16 cellular contexts compared by ENCODE assay signal in genomic region chr6:3844097-3844463, GRCh38. TPM values are rescaled to one million over a fixed set of nuclear protein-coding genes. Genes with fewer than 3 reads are reported as not detected.
A peak's percentile ranks its signal among the peaks of the same experiment; 100 is the strongest.
DNase-seq lines count a peak whose midpoint lies in the region; ATAC-seq, FAIRE-seq and TF ChIP-seq lines count a peak whose summit lies in the region.
"Had no signal": no experiment of that assay in that cellular context is flagged by ENCODE, and none has a peak within 500 bp of the region (broad histone marks: within the 10 kb centered on the region; RNA-seq: fewer than 3 reads in every experiment).

No MANE protein-coding gene starts in this region.

- CTCF ChIA-PET in MCF 10A (lab: Yijun Ruan, JAX) (no interaction called here), mammary epithelial cell (lab: Charles Lee; ENCODE audit: low non-redundant PET) (no interaction called here)

- in situ Hi-C loops in mammary epithelial cell (cut with MboI; ENCODE audit: low sequenced_read_pairs in 2 of 2) = no loop called here

- peaks cover 46% of the 10 kb centered on the region for H3K4me1 Mint-ChIP-seq in MCF 10A (ENCODE audit: insufficient read depth, unreplicated experiment)

- no peaks in the 10 kb centered on the region for H3K27me3 ChIP-seq in breast epithelium
- H3K27me3 ChIP-seq in mammary epithelial cell (ENCODE audit: insufficient read depth, low read length) = no peaks in the 10 kb centered on the region
- H3K27me3 ChIP-seq in keratinocyte (ENCODE audit: control insufficient read depth, extremely low read depth, insufficient read depth, low read length) = no peaks in the 10 kb centered on the region

- dilution Hi-C loops in mammary epithelial cell (cut with HindIII; ENCODE audit: low sequenced_read_pairs) (loop anchor here (5.0 kb wide), 1 partner anchor 52 kb away; no protein-coding TSS in a partner anchor), keratinocyte (cut with MboI; ENCODE audit: extremely low pct_ligation_motif_present, low sequenced_read_pairs) (no loop called here)

- H3K27me3 Mint-ChIP-seq in MCF 10A (ENCODE audit: insufficient read depth, unreplicated experiment) = no peaks in the 10 kb centered on the region
- H3K27me3 Mint-ChIP-seq: central memory CD8-positive, alpha-beta T cell had no signal

- no peak for TF ChIP-seq POLR2A in breast epithelium (IDR thresholded peaks at IDR 0.05)

- H3K4me1 ChIP-seq in breast epithelium (peaks cover 0 to 2% of the 10 kb centered on the region in 2 donors), mammary epithelial cell (ENCODE audit: insufficient read depth, low read length) (peaks cover 33% of the 10 kb centered on the region), keratinocyte (ENCODE audit: control insufficient read depth, extremely low read depth, insufficient read depth, low read length) (peaks cover 41% of the 10 kb centered on the region)

- H3K79me2 ChIP-seq in mammary epithelial cell (ENCODE audit: insufficient read depth, low read length) (no peaks in the 10 kb centered on the region), keratinocyte (ENCODE audit: control insufficient read depth, insufficient read depth, low read length) (no peaks in the 10 kb centered on the region)

- no peak for FAIRE-seq in keratinocyte (lab: Jason Lieb, UNC)

- BruUV-seq in MCF 10A (replicated peaks; lab: Mats Ljungman, UMichigan) = no TSS peak
- BruUV-seq in mammary epithelial cell (replicated peaks; lab: Mats Ljungman, UMichigan) = no TSS peak

- no peak for TF ChIP-seq CTCF in MCF 10A (IDR thresholded peaks at IDR 0.05; ENCODE audit: unreplicated experiment)
- TF ChIP-seq CTCF in breast epithelium (IDR thresholded peaks at IDR 0.05) = no peak
- no peak for TF ChIP-seq CTCF in mammary epithelial cell (conservative IDR thresholded peaks at IDR 0.05 in 1 of 2, IDR thresholded peaks at IDR 0.05 in 1 of 2; ENCODE audit: extremely low read depth in 1 of 2, insufficient read depth in 1 of 2, low read depth in 1 of 2, low read length in 2 of 2)
- no peak for TF ChIP-seq CTCF in keratinocyte (optimal IDR thresholded peaks at IDR 0.05 in 1 of 3, IDR thresholded peaks at IDR 0.05 in 1 of 3, conservative IDR thresholded peaks at IDR 0.05 in 1 of 3; ENCODE audit: extremely low read depth in 1 of 3, insufficient read depth in 2 of 3, low read length in 3 of 3)

- POLR2A ChIA-PET in MCF 10A (lab: Yijun Ruan, JAX) = no interaction called here

- no peaks in the 10 kb centered on the region for H3K9me3 Mint-ChIP-seq in MCF 10A (ENCODE audit: unreplicated experiment)
- H3K9me3 Mint-ChIP-seq: central memory CD8-positive, alpha-beta T cell had no signal

- H3K27ac Mint-ChIP-seq in MCF 10A (ENCODE audit: low read depth, unreplicated experiment) = peak overlapping the region; percentile 49

- no peaks in the 10 kb centered on the region for H3K9me1 ChIP-seq in keratinocyte (ENCODE audit: control insufficient read depth, extremely low read depth, insufficient read depth, low read length)

- DNase-seq in MCF 10A (ENCODE audit: unreplicated experiment) (no peak), breast epithelium (ENCODE audit: low spot score in 2 of 2) (no peak), mammary epithelial cell (no peak), keratinocyte (ENCODE audit: low read depth, low spot score) (no peak), UCSD-AML1 (lab: John Stamatoyannopoulos, UW; ENCODE audit: unreplicated experiment) (no peak), activated gamma-delta T cell (lab: John Stamatoyannopoulos, UW) (no peak), mucosa of gallbladder (ENCODE audit: low spot score) (no peak)
- DNase-seq: activated gamma-delta T cell treated with Interleukin-2 at 50 U/mL for 16 hours; GDM1; hypothalamus; SIG-M5; stimulated activated CD4-positive, alpha-beta T cell treated with anti-CD3 and anti-CD28 coated beads, Interleukin-15, amount 100 ng/mL, for 24 hours had no signal

- H3K27ac ChIP-seq in breast epithelium (no peak overlapping the region), mammary epithelial cell (ENCODE audit: insufficient read depth, low read depth, low read length) (peak overlapping the region; percentile 22), keratinocyte (ENCODE audit: control insufficient read depth, insufficient read depth, low read length) (no peak overlapping the region)
- H3K27ac ChIP-seq: 22Rv1 had no signal

- peak overlapping the region; percentile 31 for H2AFZ ChIP-seq in mammary epithelial cell (ENCODE audit: low read depth, low read length)
- no peak overlapping the region for H2AFZ ChIP-seq in keratinocyte (ENCODE audit: control insufficient read depth, low read length)

- H3K36me3 Mint-ChIP-seq in MCF 10A (ENCODE audit: insufficient read depth, unreplicated experiment) = no peaks in the 10 kb centered on the region

- H3K9ac ChIP-seq in mammary epithelial cell (ENCODE audit: insufficient read depth, low read length) (no peak overlapping the region), keratinocyte (ENCODE audit: control insufficient read depth, extremely low read depth, insufficient read depth, low read length) (no peak overlapping the region)

- H4K20me1 ChIP-seq in mammary epithelial cell (ENCODE audit: insufficient read depth, low read length) (no peaks in the 10 kb centered on the region), keratinocyte (ENCODE audit: control insufficient read depth, extremely low read depth, insufficient read depth, low read length) (no peaks in the 10 kb centered on the region)

- WGBS in mammary epithelial cell (ENCODE audit: low coverage, missing lambda C conversion rate) = 76% methylated on average over 5 of the region's 5 CpGs

- intact Hi-C loops in MCF 10A (cut with micrococcal nuclease) = no loop called here
- intact Hi-C loops in breast epithelium (cut with DNase I; ENCODE audit: low total_unique reads) = no loop called here
- intact Hi-C loops in mammary epithelial cell (cut with micrococcal nuclease) = no loop called here

- no peak overlapping the region for H3K4me3 ChIP-seq in breast epithelium
- H3K4me3 ChIP-seq in mammary epithelial cell (replicated peaks in 1 of 3; ENCODE audit: insufficient read depth in 1 of 3, low read depth in 2 of 3, low read length in 3 of 3) = no peak overlapping the region
- no peak overlapping the region for H3K4me3 ChIP-seq in keratinocyte (ENCODE audit: control insufficient read depth in 2 of 3, extremely low read depth in 1 of 3, insufficient read depth in 2 of 3, low read depth in 1 of 3, low read length in 3 of 3)

- H3K9me3 ChIP-seq in breast epithelium (no peaks in the 10 kb centered on the region), mammary epithelial cell (replicated peaks; ENCODE audit: insufficient read depth, low read length) (no peaks in the 10 kb centered on the region), keratinocyte (ENCODE audit: control insufficient read depth, low read depth, low read length) (no peaks in the 10 kb centered on the region)

- no peak overlapping the region for H3K4me3 Mint-ChIP-seq in MCF 10A (ENCODE audit: unreplicated experiment)
- H3K4me3 Mint-ChIP-seq: central memory CD8-positive, alpha-beta T cell had no signal

- no peaks in the 10 kb centered on the region for H3K36me3 ChIP-seq in breast epithelium
- no peaks in the 10 kb centered on the region for H3K36me3 ChIP-seq in mammary epithelial cell (ENCODE audit: insufficient read depth, low read length)
- H3K36me3 ChIP-seq in keratinocyte (ENCODE audit: control insufficient read depth in 2 of 2, extremely low read depth in 1 of 2, insufficient read depth in 2 of 2, low read length in 2 of 2) = no peaks in the 10 kb centered on the region

- ATAC-seq in GM21526 (IDR thresholded peaks at IDR 0.05; ENCODE audit: low FRiP score, unreplicated experiment) = no peak
- ATAC-seq: left lobe of liver had no signal

- H3K4me2 ChIP-seq in mammary epithelial cell (ENCODE audit: insufficient read depth, low read depth, low read length) (peak overlapping the region; percentile 10), keratinocyte (ENCODE audit: control insufficient read depth, extremely low read depth, insufficient read depth, low read depth, low read length) (peak overlapping the region; percentile 22)

RNA-seq across cellular contexts. Expression of gene FAM50B, which starts 5.1 kb away (rescaled TPM):
- 4.0 and 4.3 TPM in 2 replicates for total RNA-seq in MCF 10A (2022)
- total RNA-seq in breast epithelium = 10 to 100 TPM in 1 of 3 donors, 1 to 10 TPM in 2; 8.8 to 17.0 (median 9.3) TPM
- 1 to 10 TPM; 4.4 to 7.3 TPM for total RNA-seq in mammary epithelial cell
- polyA plus RNA-seq in mammary epithelial cell = 6.6 TPM
- polyA minus RNA-seq in mammary epithelial cell = 0.52 TPM
- polyA plus RNA-seq in keratinocyte = 3.8 to 4.0 TPM (median 3.9 TPM) in 3 replicates
- 0.80 TPM for polyA plus RNA-seq in keratinocyte (2011; ENCODE audit: low read depth)
- 2.9 and 4.1 TPM in 2 replicates for polyA plus RNA-seq in keratinocyte (2011; cell fraction: cytosol; rRNA removed)
- polyA plus RNA-seq in keratinocyte (2011; cell fraction: nucleus; rRNA removed) = 3.7 and 3.8 TPM in 2 replicates
- 2.8 and 5.9 TPM in 2 replicates for polyA plus RNA-seq in keratinocyte (2012; ENCODE audit: low replicate concordance)
- polyA minus RNA-seq in keratinocyte = 0.69 to 1.6 TPM (median 1.1 TPM) in 3 replicates
- 4.8 TPM for polyA minus RNA-seq in keratinocyte (2011; cell fraction: cytosol; rRNA and poly(A)+ RNA removed)
- polyA minus RNA-seq in keratinocyte (2011; cell fraction: nucleus; rRNA and poly(A)+ RNA removed) = 1.7 and 1.8 TPM in 2 replicates
- total RNA-seq in mucosa of gallbladder = 24.8 TPM
